8 cellular contexts compared by ENCODE assay signal in the genomic region with DNA sequence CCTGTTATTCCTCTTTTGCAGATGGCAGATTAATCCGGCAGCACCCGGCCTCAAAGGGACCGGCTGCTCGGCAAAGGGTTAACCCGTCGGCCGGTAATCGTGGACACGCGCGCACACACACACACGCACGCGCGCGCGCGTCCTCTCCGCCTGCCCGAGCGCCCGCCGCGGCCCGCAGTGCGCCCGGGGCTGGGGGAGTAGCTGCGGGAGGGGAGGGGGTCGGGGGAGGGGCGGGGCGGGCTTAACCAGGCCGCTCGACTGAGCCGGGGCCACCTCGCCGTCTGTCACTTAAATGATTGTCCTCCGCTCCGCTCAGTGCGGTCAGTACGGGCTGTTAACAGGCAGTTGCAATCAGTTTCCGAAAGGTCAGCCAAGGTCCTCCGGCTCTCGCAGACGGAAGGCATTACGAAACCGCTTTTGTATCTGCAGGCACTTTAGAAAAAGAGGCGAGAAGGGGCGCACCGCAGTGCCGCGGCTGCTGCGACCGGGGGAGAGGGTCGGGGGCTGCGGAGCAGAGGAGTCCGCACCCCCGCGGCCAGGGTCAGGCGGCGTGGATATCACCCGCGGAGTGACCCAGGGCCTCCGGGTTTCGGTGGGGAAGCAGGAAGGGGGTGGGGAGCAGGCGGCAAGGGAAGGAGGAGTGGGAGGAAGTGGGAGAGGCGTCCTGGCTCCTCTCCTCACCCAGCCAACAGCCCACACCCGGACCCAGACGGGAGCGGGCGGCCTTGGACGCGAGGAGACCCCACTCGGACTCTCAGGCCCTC. TPM values are rescaled to one million over a fixed set of nuclear protein-coding genes. Genes with fewer than 3 reads are reported as not detected.
DNase-seq lines count a peak whose midpoint lies in the region; ATAC-seq, FAIRE-seq and TF ChIP-seq lines count a peak whose summit lies in the region.

No MANE protein-coding gene starts in this region.

- 1 to 3% methylated on average over 21 to 38 of the region's 73 CpGs for WGBS in body of pancreas, 2 donors

- in situ Hi-C loops in GM13976 (cut with MboI; ENCODE audit: low sequenced_read_pairs, unreplicated experiment) = no loop called here

- no peak for FAIRE-seq in keratinocyte (lab: Jason Lieb, UNC)

- H3K27ac Mint-ChIP-seq in stimulated activated naive CD8-positive, alpha-beta T cell treated with anti-CD3 and anti-CD28 coated beads, Interleukin-15, amount 100 ng/mL, for 72 hours = peak overlapping the region; percentile 65 to 80

- dilution Hi-C loops in keratinocyte (cut with MboI; ENCODE audit: extremely low pct_ligation_motif_present, low sequenced_read_pairs) = no loop called here

- ATAC-seq in body of pancreas = peak; percentile 53
- peak; percentile 12 for ATAC-seq in stimulated activated naive CD8-positive, alpha-beta T cell treated with anti-CD3 and anti-CD28 coated beads, Interleukin-15, amount 100 ng/mL, for 72 hours
- ATAC-seq in HG03565 (IDR thresholded peaks at IDR 0.05; ENCODE audit: unreplicated experiment) = no peak

- no peaks in the 10 kb centered on the region for H3K9me3 Mint-ChIP-seq in stimulated activated naive CD8-positive, alpha-beta T cell treated with anti-CD3 and anti-CD28 coated beads, Interleukin-15, amount 100 ng/mL, for 72 hours

- BruUV-seq in OCI-LY7 (replicated peaks; lab: Mats Ljungman, UMichigan) = no TSS peak

- H3K9ac ChIP-seq in keratinocyte (ENCODE audit: control insufficient read depth, extremely low read depth, insufficient read depth, low read length) = no peak overlapping the region

- POLR2A ChIA-PET in AG04449 (lab: Yijun Ruan, JAX) (interaction anchor here (1.4 kb wide), 1 partner anchor 57 kb away, joined by 5 read pairs; the partner anchor contains the start of gene BCOR), OCI-LY7 (lab: Charles Lee) (interaction anchor here (2.6 kb wide), 1 partner anchor 13 kb away, joined by 15 read pairs; no protein-coding TSS in a partner anchor)

- H3K4me3 ChIP-seq in AG04449 (ENCODE audit: low read depth, low read length) (peak overlapping the region; percentile 32), OCI-LY7 (ENCODE audit: low read depth, low read length, poor library complexity, severe bottlenecking) (peak overlapping the region; percentile 67), body of pancreas (no peak overlapping the region), keratinocyte (ENCODE audit: control insufficient read depth in 2 of 3, extremely low read depth in 1 of 3, insufficient read depth in 2 of 3, low read depth in 1 of 3, low read length in 3 of 3) (peak overlapping the region; percentile 7 to 35 (median 16))

- CTCF ChIA-PET in AG04449 (lab: Yijun Ruan, JAX) (no interaction called here), OCI-LY7 (lab: Charles Lee; ENCODE audit: unreplicated experiment) (interaction anchor here (0.7 kb wide), 1 partner anchor 194 kb away, joined by 3 read pairs; no protein-coding TSS in a partner anchor)

- H3K27me3 ChIP-seq in body of pancreas (no peaks in the 10 kb centered on the region), keratinocyte (ENCODE audit: control insufficient read depth, extremely low read depth, insufficient read depth, low read length) (peaks cover 41% of the 10 kb centered on the region)

- no peaks in the 10 kb centered on the region for H3K36me3 ChIP-seq in OCI-LY7 (ENCODE audit: insufficient read depth, low read length)
- H3K36me3 ChIP-seq in body of pancreas (replicated peaks in 1 of 2; ENCODE audit: insufficient read depth in 1 of 2, low read depth in 2 of 2) = no peaks in the 10 kb centered on the region
- no peaks in the 10 kb centered on the region for H3K36me3 ChIP-seq in keratinocyte (ENCODE audit: control insufficient read depth in 2 of 2, extremely low read depth in 1 of 2, insufficient read depth in 2 of 2, low read length in 2 of 2)

- intact Hi-C loops in OCI-LY7 (cut with micrococcal nuclease; ENCODE audit: unreplicated experiment) (loop anchor here (2.0 kb wide), 2 partner anchors 14 to 56 kb away; no protein-coding TSS in a partner anchor), body of pancreas (cut with DNase I) (loop anchor here (10.0 kb wide), 1 partner anchor 60 kb away; the partner anchor contains the start of gene BCOR)

- no peak for DNase-seq in AG04449 (ENCODE audit: low read depth, low spot score)
- peak; percentile 75 for DNase-seq in GM13976 (ENCODE audit: low spot score)
- peak; percentile 29 for DNase-seq in OCI-LY7 (ENCODE audit: low spot score)
- DNase-seq in body of pancreas = peak; percentile 69 to 81 (median 76)
- DNase-seq in keratinocyte (ENCODE audit: low read depth, low spot score) = no peak
- DNase-seq in stimulated activated naive CD8-positive, alpha-beta T cell treated with anti-CD3 and anti-CD28 coated beads, Interleukin-15, amount 100 ng/mL, for 72 hours = peak in 1 of 2 donors; percentile 37
- DNase-seq in activated CD4-positive, CD25-positive, alpha-beta regulatory T cell (lab: John Stamatoyannopoulos, UW) = no peak

- H3K79me2 ChIP-seq in OCI-LY7 (ENCODE audit: insufficient read depth, low read depth, low read length) (no peaks in the 10 kb centered on the region), keratinocyte (ENCODE audit: control insufficient read depth, insufficient read depth, low read length) (no peaks in the 10 kb centered on the region)

- H4K20me1 ChIP-seq in OCI-LY7 (ENCODE audit: insufficient read depth, low read length) = no peaks in the 10 kb centered on the region
- H4K20me1 ChIP-seq in keratinocyte (ENCODE audit: control insufficient read depth, extremely low read depth, insufficient read depth, low read length) = no peaks in the 10 kb centered on the region

- TF ChIP-seq CTCF in AG04449 (IDR thresholded peaks at IDR 0.05; ENCODE audit: insufficient read depth, low read length, missing control alignments) (no peak), GM13976 (IDR thresholded peaks at IDR 0.05; ENCODE audit: borderline replicate concordance, control extremely low read depth, extremely low read depth, insufficient read depth, missing control alignments) (no peak), OCI-LY7 (conservative IDR thresholded peaks at IDR 0.05; ENCODE audit: low read length) (no peak), body of pancreas (IDR thresholded peaks at IDR 0.05) (no peak), keratinocyte (optimal IDR thresholded peaks at IDR 0.05 in 1 of 3, IDR thresholded peaks at IDR 0.05 in 1 of 3, conservative IDR thresholded peaks at IDR 0.05 in 1 of 3; ENCODE audit: extremely low read depth in 1 of 3, insufficient read depth in 2 of 3, low read length in 3 of 3) (no peak)

- H3K9me2 ChIP-seq in OCI-LY7 (ENCODE audit: insufficient read depth, low read length) = no peaks in the 10 kb centered on the region

- no peak overlapping the region for H2AFZ ChIP-seq in OCI-LY7 (ENCODE audit: low read length)
- H2AFZ ChIP-seq in keratinocyte (ENCODE audit: control insufficient read depth, low read length) = no peak overlapping the region

- no peaks in the 10 kb centered on the region for H3K9me3 ChIP-seq in OCI-LY7 (ENCODE audit: low read length)
- H3K9me3 ChIP-seq in body of pancreas = no peaks in the 10 kb centered on the region
- H3K9me3 ChIP-seq in keratinocyte (ENCODE audit: control insufficient read depth, low read depth, low read length) = no peaks in the 10 kb centered on the region

- peak in 2 of 3 donors; percentile 28 to 38 for TF ChIP-seq POLR2A in body of pancreas (IDR thresholded peaks at IDR 0.05)

- no peaks in the 10 kb centered on the region for H3K27me3 Mint-ChIP-seq in stimulated activated naive CD8-positive, alpha-beta T cell treated with anti-CD3 and anti-CD28 coated beads, Interleukin-15, amount 100 ng/mL, for 72 hours

- H3K27ac ChIP-seq in OCI-LY7 (ENCODE audit: low read depth, low read length, poor library complexity, severe bottlenecking) (peak overlapping the region; percentile 94), body of pancreas (peak overlapping the region; percentile 52 to 86 (median 64)), keratinocyte (ENCODE audit: control insufficient read depth, insufficient read depth, low read length) (no peak overlapping the region)

- H3K4me3 Mint-ChIP-seq in stimulated activated naive CD8-positive, alpha-beta T cell treated with anti-CD3 and anti-CD28 coated beads, Interleukin-15, amount 100 ng/mL, for 72 hours = peak overlapping the region; percentile 92

- peaks cover 25% of the 10 kb centered on the region for H3K4me1 Mint-ChIP-seq in stimulated activated naive CD8-positive, alpha-beta T cell treated with anti-CD3 and anti-CD28 coated beads, Interleukin-15, amount 100 ng/mL, for 72 hours

- H3K4me2 ChIP-seq in OCI-LY7 (ENCODE audit: low read length) (peak overlapping the region; percentile 97), keratinocyte (ENCODE audit: control insufficient read depth, extremely low read depth, insufficient read depth, low read depth, low read length) (peak overlapping the region; percentile 70)

- H3K4me1 ChIP-seq in OCI-LY7 (ENCODE audit: insufficient read depth, low read length, poor library complexity, severe bottlenecking) (peaks cover 65% of the 10 kb centered on the region), body of pancreas (peaks cover 26% of the 10 kb centered on the region), keratinocyte (ENCODE audit: control insufficient read depth, extremely low read depth, insufficient read depth, low read length) (peaks cover 7% of the 10 kb centered on the region)

- no peaks in the 10 kb centered on the region for H3K9me1 ChIP-seq in keratinocyte (ENCODE audit: control insufficient read depth, extremely low read depth, insufficient read depth, low read length)

RNA-seq across cellular contexts. Expression of gene BCOR, which starts 57.3 kb away (rescaled TPM):
- 55.6 and 64.3 TPM in 2 replicates for total RNA-seq in OCI-LY7 (2014; rRNA removed; shearing (Covaris generic))
- 48.0 and 52.2 TPM in 2 replicates for total RNA-seq in OCI-LY7 (2022)
- total RNA-seq in body of pancreas = 10 to 100 TPM; 13.2 to 23.6 TPM
- polyA plus RNA-seq in keratinocyte = 2.8 to 5.0 TPM (median 3.6 TPM) in 3 replicates
- 8.0 TPM for polyA plus RNA-seq in keratinocyte (2011; ENCODE audit: low read depth)
- 4.1 and 4.2 TPM in 2 replicates for polyA plus RNA-seq in keratinocyte (2011; cell fraction: cytosol; rRNA removed)
- 20.2 and 20.8 TPM in 2 replicates for polyA plus RNA-seq in keratinocyte (2011; cell fraction: nucleus; rRNA removed)
- 6.2 and 7.2 TPM in 2 replicates for polyA plus RNA-seq in keratinocyte (2012; ENCODE audit: low replicate concordance)
- 2.5 to 11.9 TPM (median 7.5 TPM) in 3 replicates for polyA minus RNA-seq in keratinocyte
- polyA minus RNA-seq in keratinocyte (2011; cell fraction: cytosol; rRNA and poly(A)+ RNA removed) = 4.0 TPM
- polyA minus RNA-seq in keratinocyte (2011; cell fraction: nucleus; rRNA and poly(A)+ RNA removed) = 13.0 and 22.7 TPM in 2 replicates

Comparison
In these comparisons a context has a peak if more than half of its experiments do, and no peak if none do; other contexts are left out.
1. DNase-seq: peak in GM13976 (single experiment), OCI-LY7 (single experiment) and body of pancreas (4 of 4); none in AG04449 (single experiment), keratinocyte (single experiment) and activated CD4-positive, CD25-positive, alpha-beta regulatory T cell (0 of 4).
2. H3K4me3 ChIP-seq: peak in AG04449 (single experiment), OCI-LY7 (single experiment) and keratinocyte (3 of 3); none in body of pancreas (0 of 2).